ENCODE assay signal across 9 cellular contexts in genomic region chrX:53094584-53094908, GRCh38. TPM values are rescaled to one million over a fixed set of nuclear protein-coding genes. Genes with fewer than 3 reads are reported as not detected.
DNase-seq lines count a peak whose midpoint lies in the region; ATAC-seq and TF ChIP-seq lines count a peak whose summit lies in the region.
"Had no signal": no experiment of that assay in that cellular context is flagged by ENCODE, and none has a peak within 500 bp of the region (broad histone marks: within the 10 kb centered on the region; RNA-seq: fewer than 3 reads in every experiment).

No MANE protein-coding gene starts in this region.

- ATAC-seq in GM19395 (IDR thresholded peaks at IDR 0.05; ENCODE audit: unreplicated experiment) (no peak), GM18868 (IDR thresholded peaks at IDR 0.05; ENCODE audit: unreplicated experiment) (no peak)

- no peaks in the 10 kb centered on the region for H3K36me3 ChIP-seq in DOHH2 (ENCODE audit: control insufficient read depth, low read length)
- H3K36me3 ChIP-seq in SJSA1, result no peaks in the 10 kb centered on the region
- peaks cover 0 to 10% (median 0%) of the 10 kb centered on the region in 3 donors for H3K36me3 ChIP-seq in esophagus squamous epithelium
- no peaks in the 10 kb centered on the region for H3K36me3 ChIP-seq in prostate gland

- no peaks in the 10 kb centered on the region for H3K27me3 ChIP-seq in DOHH2 (ENCODE audit: control insufficient read depth, low read length)
- no peaks in the 10 kb centered on the region for H3K27me3 ChIP-seq in SJSA1 (replicated peaks)
- H3K27me3 ChIP-seq in esophagus squamous epithelium, result no peaks in the 10 kb centered on the region
- no peaks in the 10 kb centered on the region for H3K27me3 ChIP-seq in prostate gland (replicated peaks; ENCODE audit: insufficient read depth)

- no peak for TF ChIP-seq CTCF in DOHH2 (IDR thresholded peaks at IDR 0.05; ENCODE audit: low read depth, low read length, poor library complexity, severe bottlenecking)
- TF ChIP-seq CTCF in esophagus squamous epithelium (IDR thresholded peaks at IDR 0.05), result no peak
- TF ChIP-seq CTCF in prostate gland (IDR thresholded peaks at IDR 0.05), result no peak

- H3K4me2 ChIP-seq in DOHH2 (ENCODE audit: low read length), result peak overlapping the region; percentile 94

- H3K9me3 ChIP-seq in DOHH2 (ENCODE audit: control insufficient read depth, insufficient read depth, low read length) (no peaks in the 10 kb centered on the region), SJSA1 (replicated peaks) (no peaks in the 10 kb centered on the region), esophagus squamous epithelium (no peaks in the 10 kb centered on the region), prostate gland (no peaks in the 10 kb centered on the region)

- H3K9me2 ChIP-seq in DOHH2 (replicated peaks; ENCODE audit: control insufficient read depth, low read length), result no peaks in the 10 kb centered on the region

- H3K4me3 ChIP-seq in DOHH2 (ENCODE audit: low read length), result peak overlapping the region; percentile 89
- peak overlapping the region; percentile 59 for H3K4me3 ChIP-seq in SJSA1
- peak overlapping the region; percentile 48 to 73 (median 64) for H3K4me3 ChIP-seq in esophagus squamous epithelium
- peak overlapping the region; percentile 50 to 54 for H3K4me3 ChIP-seq in prostate gland

- 2 to 41% methylated on average over 5 of the region's 5 CpGs for whole genome bisulfite sequencing in esophagus squamous epithelium, 2 donors
- 0% methylated on average over 5 of the region's 5 CpGs for WGBS in prostate gland

- intact Hi-C loops in esophagus squamous epithelium (cut with DNase I) (no loop called here), prostate gland (cut with DNase I) (no loop called here)

- peak overlapping the region; percentile 68 for H3K27ac ChIP-seq in DOHH2 (ENCODE audit: low read depth, low read length)
- H3K27ac ChIP-seq in SJSA1, result peak overlapping the region; percentile 37; the same call in 1 of the 2 replicates
- peak overlapping the region; percentile 84 to 96 (median 92) for H3K27ac ChIP-seq in esophagus squamous epithelium
- peak overlapping the region; percentile 84 for H3K27ac ChIP-seq in prostate gland

- peaks cover 16% of the 10 kb centered on the region for H3K79me2 ChIP-seq in DOHH2 (ENCODE audit: control insufficient read depth, low read length)

- H3K4me1 ChIP-seq in DOHH2 (ENCODE audit: control insufficient read depth, low read length) (peaks cover 13% of the 10 kb centered on the region), SJSA1 (replicated peaks) (0 out of 2 replicates have a peak, but pooled peaks cover 3% of the 10 kb centered on the region), esophagus squamous epithelium (peaks cover 0 to 24% (median 0%) of the 10 kb centered on the region in 3 donors), prostate gland (replicated peaks) (no peaks in the 10 kb centered on the region)

- TF ChIP-seq POLR2A in esophagus squamous epithelium (IDR thresholded peaks at IDR 0.05), result no peak
- TF ChIP-seq POLR2A in prostate gland (IDR thresholded peaks at IDR 0.05), result no peak

- peaks cover 3% of the 10 kb centered on the region; the same call in 1 of the 2 replicates for H3F3A ChIP-seq in DOHH2 (ENCODE audit: control insufficient read depth, insufficient read depth)

- DNase-seq in SJSA1 (ENCODE audit: low read depth in 1 of 2, low spot score in 2 of 2), result no peak
- DNase-seq in esophagus squamous epithelium (lab: John Stamatoyannopoulos, UW), result no peak
- DNase-seq in prostate gland (ENCODE audit: low spot score), result no peak
- no peak for DNase-seq in NCI-H2029 treated with DMSO at 0.1 percent for 48 hours (lab: John Stamatoyannopoulos, UW)
- no peak for DNase-seq in kidney glomerular epithelial cell (lab: John Stamatoyannopoulos, UW)

- no peaks in the 10 kb centered on the region for H4K20me1 ChIP-seq in DOHH2 (ENCODE audit: control insufficient read depth, insufficient read depth, low read depth, low read length)

RNA-seq across cellular contexts. Expression of gene KANTR, which starts 0.6 kb away (rescaled TPM):
- total RNA-seq in SJSA1 (2014; rRNA removed; shearing (Covaris generic)), result 2.1 and 5.1 TPM in 2 replicates
- 10 to 100 TPM in 1 of 4 donors, 1 to 10 TPM in 3; 3.5 to 15.6 (median 5.3) TPM for total RNA-seq in esophagus squamous epithelium
- 10 to 100 TPM; 11.5 to 27.9 TPM for total RNA-seq in prostate gland

RNA-seq across cellular contexts. Expression of gene TSPYL2, which starts 12.4 kb away (rescaled TPM):
- total RNA-seq in SJSA1 (2014; rRNA removed; shearing (Covaris generic)), result 8.1 and 13.3 TPM in 2 replicates
- total RNA-seq in esophagus squamous epithelium (10 to 100 TPM in 1 of 4 donors, 1 to 10 TPM in 3; 4.4 to 40.1 (median 5.3) TPM), prostate gland (100 to 1,000 TPM in 1 of 2 donors, 10 to 100 TPM in 1; 34.3 to 250 TPM)

RNA-seq across cellular contexts. Expression of gene GPR173, which starts 46.0 kb away (rescaled TPM):
- 0.19 and 0.42 TPM in 2 replicates for total RNA-seq in SJSA1 (2014; rRNA removed; shearing (Covaris generic))
- total RNA-seq in esophagus squamous epithelium (under 1 TPM in 3 of 4 donors, not detected in 1; 0.09 to 0.57 (median 0.18) TPM), prostate gland (1 to 10 TPM; 1.9 to 3.6 TPM)
- total RNA-seq: T-helper 1 cell treated with Interleukin-12 subunit alpha and Interleukin-12 subunit beta and Interleukin-4 antibody, amounts not matched to agents 30 ng/mL and 1 ng/mL, for 36 hours had no signal

Comparison
In these comparisons a context has a peak if more than half of its experiments do, and no peak if none do; other contexts are left out.
1. H3K27ac ChIP-seq: peak in every context shown above with its lines; median percentile 92 in esophagus squamous epithelium; 84 in prostate gland; 68 in DOHH2; 37 in SJSA1.